27 cellular contexts compared by ENCODE assay signal in the genomic region with DNA sequence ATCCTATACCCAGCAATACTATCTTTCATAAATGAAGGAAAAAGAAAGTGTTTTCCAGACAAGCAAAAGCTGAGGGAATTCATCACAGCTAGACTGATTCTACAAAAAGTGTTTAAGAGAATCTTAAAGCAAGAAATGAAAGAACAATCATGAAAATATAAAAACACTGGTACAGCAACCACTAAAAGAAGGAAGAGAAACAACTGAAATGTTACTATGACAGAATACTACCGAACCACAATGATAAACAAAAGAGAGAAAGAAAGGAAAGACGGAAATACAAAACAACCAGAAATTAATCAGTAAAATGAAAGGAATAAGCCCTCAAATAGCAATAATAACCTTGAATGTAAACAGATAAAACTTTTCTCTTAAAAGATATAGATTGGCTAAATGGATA.
"Had no signal": no experiment of that assay in that cellular context is flagged by ENCODE, and none has a peak within 500 bp of the region (broad histone marks: within the 10 kb centered on the region; RNA-seq: fewer than 3 reads in every experiment).

No MANE protein-coding gene starts in this region.

- H3K4me1 Mint-ChIP-seq: activated CD4-positive, alpha-beta T cell treated with anti-CD3 and anti-CD28 coated beads, Interleukin-2, amount 10 ng/mL, durations not matched to agents 7 days and 5 days had no signal

- H3K4me3 Mint-ChIP-seq: activated CD4-positive, alpha-beta memory T cell treated with anti-CD3 and anti-CD28 coated beads for 36 hours; activated CD4-positive, alpha-beta T cell treated with anti-CD3 and anti-CD28 coated beads, Interleukin-2, amount 10 ng/mL, durations not matched to agents 7 days and 5 days; activated naive CD4-positive, alpha-beta T cell treated with anti-CD3 and anti-CD28 coated beads, Interleukin-2, amount 10 ng/mL, durations not matched to agents 7 days and 5 days; activated naive CD8-positive, alpha-beta T cell treated with anti-CD3 and anti-CD28 coated beads, Interleukin-2, amount 10 ng/mL, durations not matched to agents 7 days and 5 days; activated T-cell treated with anti-CD3 and anti-CD28 coated beads, Interleukin-2, amount 50 U/mL, for 4 hours had no signal

- ATAC-seq: activated T-cell treated with anti-CD3 and anti-CD28 coated beads, Interleukin-2, amount 50 U/mL, for 4 hours; Panc1; Right ventricle myocardium inferior had no signal

- H3K36me3 ChIP-seq: adrenal gland, breast epithelium, colonic mucosa had no signal

- H3K9me3 ChIP-seq: adrenal gland, colonic mucosa had no signal

- H3K27ac ChIP-seq: adrenal gland, breast epithelium, colonic mucosa, SK-N-MC, VCaP had no signal

- H3K27me3 Mint-ChIP-seq: activated CD4-positive, alpha-beta memory T cell treated with anti-CD3 and anti-CD28 coated beads for 36 hours; activated CD4-positive, alpha-beta T cell treated with anti-CD3 and anti-CD28 coated beads, Interleukin-2, amount 10 ng/mL, durations not matched to agents 7 days and 5 days; activated naive CD4-positive, alpha-beta T cell treated with anti-CD3 and anti-CD28 coated beads, Interleukin-2, amount 10 ng/mL, durations not matched to agents 7 days and 5 days; activated naive CD8-positive, alpha-beta T cell treated with anti-CD3 and anti-CD28 coated beads, Interleukin-2, amount 10 ng/mL, durations not matched to agents 7 days and 5 days had no signal

- H3K9me3 Mint-ChIP-seq: activated CD4-positive, alpha-beta memory T cell treated with anti-CD3 and anti-CD28 coated beads for 36 hours; activated T-cell treated with anti-CD3 and anti-CD28 coated beads, Interleukin-2, amount 50 U/mL, for 4 hours had no signal

- H3K4me1 ChIP-seq: adrenal gland, breast epithelium, colonic mucosa had no signal

- H3K4me3 ChIP-seq: adrenal gland, breast epithelium, colonic mucosa, SK-N-MC had no signal

- H3K27ac Mint-ChIP-seq: activated CD4-positive, alpha-beta memory T cell treated with anti-CD3 and anti-CD28 coated beads for 36 hours; activated CD4-positive, alpha-beta T cell treated with anti-CD3 and anti-CD28 coated beads, Interleukin-2, amount 10 ng/mL, durations not matched to agents 7 days and 5 days; activated naive CD4-positive, alpha-beta T cell treated with anti-CD3 and anti-CD28 coated beads, Interleukin-2, amount 10 ng/mL, durations not matched to agents 7 days and 5 days; activated naive CD8-positive, alpha-beta T cell treated with anti-CD3 and anti-CD28 coated beads, Interleukin-2, amount 10 ng/mL, durations not matched to agents 7 days and 5 days had no signal

- H3K27me3 ChIP-seq: colonic mucosa had no signal

- H3K36me3 Mint-ChIP-seq: activated CD4-positive, alpha-beta memory T cell treated with anti-CD3 and anti-CD28 coated beads for 36 hours had no signal

- DNase-seq: activated CD4-positive, alpha-beta memory T cell treated with anti-CD3 and anti-CD28 coated beads for 36 hours; activated CD4-positive, alpha-beta T cell treated with anti-CD3 and anti-CD28 coated beads, Interleukin-2, amount 10 ng/mL, durations not matched to agents 7 days and 5 days; activated CD4-positive, CD25-positive, alpha-beta regulatory T cell; activated CD8-positive, alpha-beta memory T cell treated with anti-CD3 and anti-CD28 coated beads for 24 hours; activated effector memory CD4-positive, alpha-beta T cell treated with anti-CD3 and anti-CD28 coated beads, Interleukin-2, amount 50 U/mL, for 16 hours; activated naive CD4-positive, alpha-beta T cell treated with anti-CD3 and anti-CD28 coated beads, Interleukin-2, amount 10 ng/mL, durations not matched to agents 7 days and 5 days; activated naive CD8-positive, alpha-beta T cell treated with anti-CD3 and anti-CD28 coated beads, Interleukin-2, amount 10 ng/mL, durations not matched to agents 7 days and 5 days; activated T-cell treated with anti-CD3 and anti-CD28 coated beads, Interleukin-2, amount 50 U/mL, for 4 hours; adrenal gland; anterior cingulate cortex; caudate nucleus; colonic mucosa; MV-4-11; NCI-H1105; NCI-H1436; NCI-H1694 treated with DMSO at 0.1 percent for 48 hours; NCI-H2081 treated with DMSO at 0.1 percent for 48 hours; NCI-H446; NCI-H524; OCI-M1; RPMI8226; T-helper 1 cell had no signal
